Comparison of ENCODE assay signal across 21 cellular contexts in genomic region chr6:119156742-119157494, GRCh38.
"Had no signal": no experiment of that assay in that cellular context is flagged by ENCODE, and none has a peak within 500 bp of the region (broad histone marks: within the 10 kb centered on the region; RNA-seq: fewer than 3 reads in every experiment).

No MANE protein-coding gene starts in this region.

- H3K36me3 ChIP-seq: gastrocnemius medialis, spleen, thoracic aorta, upper lobe of left lung had no signal

- H3K4me3 ChIP-seq: gastrocnemius medialis, spleen, thoracic aorta, upper lobe of left lung had no signal

- DNase-seq: activated CD4-positive, alpha-beta T cell treated with anti-CD3 and anti-CD28 coated beads, Interleukin-2, amount 10 ng/mL, durations not matched to agents 24 days and 14 days; activated CD8-positive, alpha-beta T cell treated with anti-CD3 and anti-CD28 coated beads, Interleukin-2, amount 10 ng/mL, durations not matched to agents 7 days and 5 days; activated gamma-delta T cell treated with Interleukin-2 at 50 U/mL for 16 hours; activated T-cell treated with anti-CD3 and anti-CD28 coated beads, Interleukin-2, amount 50 U/mL, for 1 hour; aorta; dermis blood vessel endothelial cell; effector memory CD4-positive, alpha-beta T cell; gastrocnemius medialis; hippocampal formation; kidney glomerular epithelial cell; naive B cell; occipital lobe; spleen; stimulated activated CD4-positive, alpha-beta T cell treated with anti-CD3 and anti-CD28 coated beads, Interleukin-4, amount 100 ng/mL, for 1 hour; stimulated activated naive CD4-positive, alpha-beta T cell; SW 1271; T-helper 17 cell; upper lobe of left lung had no signal

- H3K9me3 ChIP-seq: gastrocnemius medialis, spleen, thoracic aorta, upper lobe of left lung had no signal

- H3K4me1 ChIP-seq: gastrocnemius medialis, spleen had no signal

- H3K27ac ChIP-seq: gastrocnemius medialis, spleen, thoracic aorta, upper lobe of left lung had no signal

- H3K27me3 ChIP-seq: gastrocnemius medialis, spleen, upper lobe of left lung had no signal

- ATAC-seq: activated CD8-positive, alpha-beta T cell treated with anti-CD3 and anti-CD28 coated beads, Interleukin-2, amount 10 ng/mL, durations not matched to agents 7 days and 5 days; activated naive CD4-positive, alpha-beta T cell treated with anti-CD3 and anti-CD28 coated beads, Interleukin-2, amount 50 U/mL, for 72 hours; esophagus mucosa; gastrocnemius medialis; T-helper 17 cell had no signal
